ENCODE assay signal across 1 cellular context in genomic region chr6:50087231-50087954, GRCh38.
TF ChIP-seq lines count a peak whose summit lies in the region.

No MANE protein-coding gene starts in this region.

TF ChIP-seq in HCT116, 20 proteins besides CTCF, POLR2A, EP300 and RAD21 (continued from another document):
- TF ChIP-seq REST (IDR thresholded peaks at IDR 0.05; ENCODE audit: low read depth) (no peak), CEBPB (IDR thresholded peaks at IDR 0.05; ENCODE audit: low read depth) (no peak), SIN3A (IDR thresholded peaks at IDR 0.05; ENCODE audit: low read depth) (no peak), ATF3 (IDR thresholded peaks at IDR 0.05) (no peak), MAX (IDR thresholded peaks at IDR 0.05) (no peak), SP1 (IDR thresholded peaks at IDR 0.05; ENCODE audit: low read depth) (no peak), ZFX (IDR thresholded peaks at IDR 0.05) (no peak), POLR2AphosphoS5 (IDR thresholded peaks at IDR 0.05; ENCODE audit: low read depth, low read length) (no peak), YY1 (IDR thresholded peaks at IDR 0.05; ENCODE audit: extremely low read depth, insufficient replicate concordance, low read depth, low read length) (no peak), ELF1 (IDR thresholded peaks at IDR 0.05; ENCODE audit: borderline replicate concordance, low read depth) (no peak), CBX3 (IDR thresholded peaks at IDR 0.05; ENCODE audit: low read depth) (no peak), SRF (IDR thresholded peaks at IDR 0.05; ENCODE audit: low read depth) (no peak), FOSL1 (IDR thresholded peaks at IDR 0.05; ENCODE audit: low read depth) (no peak), EZH2 (IDR thresholded peaks at IDR 0.05) (no peak), EZH2phosphoT487 (IDR thresholded peaks at IDR 0.05; ENCODE audit: borderline replicate concordance) (no peak), ZBTB33 (IDR thresholded peaks at IDR 0.05; ENCODE audit: extremely low read depth, insufficient replicate concordance, low read length) (no peak), TCF7L2 (IDR thresholded peaks at IDR 0.05; ENCODE audit: borderline replicate concordance, extremely low read depth, insufficient read depth, insufficient read length) (no peak)
TF ChIP-seq in HCT116: peak in this region for 0.
